ENCODE assay signal across 16 cellular contexts in the genomic region with DNA sequence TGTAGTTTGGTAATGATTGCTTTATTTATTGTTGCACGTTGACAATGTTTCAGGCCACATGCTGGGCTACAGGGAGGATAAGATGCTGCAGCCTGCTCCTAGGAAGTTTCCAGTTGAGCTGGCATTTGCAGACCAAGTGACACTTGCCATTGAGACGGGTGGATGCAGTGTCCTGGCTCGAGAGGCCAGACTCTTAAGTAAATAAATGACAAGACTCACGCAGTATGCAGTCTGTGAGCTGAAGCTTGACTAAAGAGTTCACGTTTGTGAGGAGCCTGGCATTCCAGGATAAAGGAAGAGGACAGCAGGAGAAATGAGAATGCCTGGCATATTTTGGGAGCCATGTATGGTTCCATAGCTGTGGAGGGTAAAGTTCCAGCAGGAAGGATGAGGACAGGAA.
"Had no signal": no experiment of that assay in that cellular context is flagged by ENCODE, and none has a peak within 500 bp of the region (broad histone marks: within the 10 kb centered on the region; RNA-seq: fewer than 3 reads in every experiment).

No MANE protein-coding gene starts in this region.

- ATAC-seq: activated CD4-positive, alpha-beta T cell treated with anti-CD3 and anti-CD28 coated beads for 36 hours; right cardiac atrium; stimulated activated naive B cell treated with anti-CD40 and anti-IgM and Interleukin-4, amounts not matched to agents 10 μg/mL and 1 μg/mL and 100 μg/mL, for 72 hours; WTC11 had no signal

- DNase-seq: activated CD4-positive, alpha-beta T cell treated with anti-CD3 and anti-CD28 coated beads for 36 hours; activated CD4-positive, alpha-beta T cell treated with anti-CD3 and anti-CD28 coated beads, Interleukin-2, amount 50 U/mL, for 48 hours; activated gamma-delta T cell treated with Interleukin-2 at 50 U/mL for 16 hours; activated T-cell treated with anti-CD3 and anti-CD28 coated beads for 4 hours; effector CD8-positive, alpha-beta T cell; esophagus squamous epithelium; immature natural killer cell; nephron progenitor cell; occipital lobe; right cardiac atrium; stimulated activated naive B cell treated with anti-CD40 and anti-IgM and Interleukin-4, amounts not matched to agents 10 μg/mL and 1 μg/mL and 100 μg/mL, for 72 hours had no signal

- H3K27ac ChIP-seq: esophagus squamous epithelium, thoracic aorta had no signal

- H3K4me3 ChIP-seq: esophagus squamous epithelium, thoracic aorta had no signal

- H3K36me3 ChIP-seq: esophagus squamous epithelium, thoracic aorta had no signal

- H3K9me3 ChIP-seq: esophagus squamous epithelium, thoracic aorta had no signal

- FAIRE-seq: bronchial epithelial cell, TTC549, urothelium cell line had no signal

- H3K4me1 ChIP-seq: esophagus squamous epithelium had no signal
